In genomic region chr12:131425468-131425867, GRCh38 we compare ENCODE assay signal across 27 cellular contexts.
"Had no signal": no experiment of that assay in that cellular context is flagged by ENCODE, and none has a peak within 500 bp of the region (broad histone marks: within the 10 kb centered on the region; RNA-seq: fewer than 3 reads in every experiment).

No MANE protein-coding gene starts in this region.

- DNase-seq: colonic mucosa; cortex of kidney; effector CD8-positive, alpha-beta T cell; effector memory CD8-positive, alpha-beta T cell; erythroblast; esophagus squamous epithelium; foreskin fibroblast; foreskin melanocyte; gastrocnemius medialis; glutamatergic neuron; head of caudate nucleus; heart right ventricle; hippocampal formation; left cardiac atrium; left lung; left ventricle myocardium superior; lower lobe of right lung; mesendoderm; midbrain had no signal

- FAIRE-seq: endometrium, islet of Langerhans, keratinocyte had no signal

- H3K4me1 ChIP-seq: colonic mucosa, esophagus squamous epithelium, gastrocnemius medialis, heart right ventricle, left lung, lower lobe of right lung had no signal

- H3K4me3 Mint-ChIP-seq: dendritic cell treated with granulocyte-macrophage colony-stimulating factor and Interleukin-4, amounts not matched to agents 40 ng/mL and 50 ng/mL, for 4 days; effector memory CD8-positive, alpha-beta T cell; endodermal cell; memory B cell had no signal

- H3K27ac Mint-ChIP-seq: dendritic cell treated with granulocyte-macrophage colony-stimulating factor and Interleukin-4, amounts not matched to agents 40 ng/mL and 50 ng/mL, for 4 days; effector memory CD8-positive, alpha-beta T cell; endodermal cell; memory B cell had no signal

- H3K36me3 ChIP-seq: colonic mucosa, esophagus squamous epithelium, gastrocnemius medialis, heart right ventricle, left lung, lower lobe of right lung had no signal

- H3K4me1 Mint-ChIP-seq: memory B cell had no signal

- H3K27me3 ChIP-seq: colonic mucosa had no signal

- H3K9me3 ChIP-seq: colonic mucosa, gastrocnemius medialis, lower lobe of right lung had no signal

- ATAC-seq: effector memory CD8-positive, alpha-beta T cell; esophagus mucosa; gastrocnemius medialis; heart right ventricle; left cardiac atrium; left lung; left ventricle myocardium superior; lower lobe of right lung had no signal

- H3K27ac ChIP-seq: colonic mucosa, epithelial cell of prostate, esophagus squamous epithelium, gastrocnemius medialis, heart right ventricle, left lung, lower lobe of right lung had no signal

- H3K4me3 ChIP-seq: colonic mucosa, esophagus squamous epithelium, gastrocnemius medialis, heart right ventricle, left lung, lower lobe of right lung had no signal

- H3K36me3 Mint-ChIP-seq: memory B cell had no signal
